ENCODE assay signal across 10 cellular contexts in the genomic region with DNA sequence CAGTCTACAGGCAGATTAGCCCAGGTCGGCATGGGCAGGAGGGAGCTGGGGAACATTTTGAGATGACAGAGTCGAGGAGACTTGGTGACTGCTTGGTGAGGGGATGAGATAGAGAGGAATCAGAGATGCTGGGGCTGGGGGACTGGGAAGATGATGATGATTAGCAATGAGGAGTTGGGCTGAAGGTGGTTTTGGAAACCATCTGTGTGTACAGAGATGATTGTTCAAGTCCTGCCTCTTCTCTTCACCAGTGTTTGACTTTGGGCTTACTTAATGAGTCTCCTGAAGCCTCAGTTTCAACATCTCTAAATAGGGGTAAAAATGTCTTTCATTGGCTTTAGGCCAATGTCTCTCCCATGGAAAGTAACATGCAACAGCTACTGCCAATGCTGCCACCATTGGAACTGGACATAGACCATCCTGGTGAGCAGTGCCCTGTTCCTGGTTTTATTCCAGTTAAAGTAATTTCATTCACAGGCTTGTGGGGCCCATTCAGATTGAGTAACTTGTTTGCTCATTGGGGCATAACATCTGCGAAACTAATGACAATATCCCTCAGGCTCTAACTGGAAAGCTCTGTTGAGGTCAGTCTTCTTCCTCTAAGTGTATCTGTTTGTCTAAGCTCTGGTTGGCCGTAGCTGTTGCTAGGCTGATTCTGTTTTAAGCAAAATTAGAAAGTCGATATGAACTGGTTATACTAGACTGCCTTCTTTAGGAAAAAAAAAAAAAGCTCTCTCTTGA.
DNase-seq lines count a peak whose midpoint lies in the region; ATAC-seq and TF ChIP-seq lines count a peak whose summit lies in the region.
"Had no signal": no experiment of that assay in that cellular context is flagged by ENCODE, and none has a peak within 500 bp of the region (broad histone marks: within the 10 kb centered on the region; RNA-seq: fewer than 3 reads in every experiment).

No MANE protein-coding gene starts in this region.

- peaks cover 0 to 8% of the 10 kb centered on the region in 2 donors for H3K36me3 ChIP-seq in muscle layer of duodenum (ENCODE audit: control insufficient read depth in 1 of 2, insufficient read depth in 2 of 2, low read length in 2 of 2)

- ATAC-seq in HG03139 (IDR thresholded peaks at IDR 0.05; ENCODE audit: unreplicated experiment), result no peak
- ATAC-seq in naive thymus-derived CD8-positive, alpha-beta T cell, result no peak
- ATAC-seq: GM12878 had no signal

- no peaks in the 10 kb centered on the region for H3K27me3 ChIP-seq in muscle layer of duodenum (ENCODE audit: low read depth, low read length)

- DNase-seq in AG20443 (ENCODE audit: low spot score), result peak; percentile 62
- peak; percentile 13 for DNase-seq in NCI-H1092 treated with DMSO at 0.1 percent for 48 hours (lab: John Stamatoyannopoulos, UW)
- DNase-seq in coronary artery (ENCODE audit: low spot score), result no peak
- no peak for DNase-seq in GM10266 (ENCODE audit: extremely low spot score)
- DNase-seq in T-helper 1 cell, result no peak
- DNase-seq in naive thymus-derived CD8-positive, alpha-beta T cell, result no peak
- DNase-seq: activated B cell treated with CpG ODN at 0.5 μM for 24 hours had no signal

- H3K9me3 ChIP-seq in muscle layer of duodenum (ENCODE audit: control insufficient read depth in 1 of 2, low read length in 2 of 2), result no peaks in the 10 kb centered on the region

- H3K9me3 Mint-ChIP-seq in naive thymus-derived CD8-positive, alpha-beta T cell, result no peaks in the 10 kb centered on the region
- H3K9me3 Mint-ChIP-seq: activated B cell treated with CpG ODN at 0.5 μM for 24 hours had no signal

- H3K4me3 Mint-ChIP-seq in naive thymus-derived CD8-positive, alpha-beta T cell, result no peak overlapping the region
- H3K4me3 Mint-ChIP-seq: activated B cell treated with CpG ODN at 0.5 μM for 24 hours had no signal

- H3K27ac Mint-ChIP-seq in naive thymus-derived CD8-positive, alpha-beta T cell, result peak overlapping the region in 3 of 10 donors; percentile 16 to 60 (median 41)
- H3K27ac Mint-ChIP-seq: activated B cell treated with CpG ODN at 0.5 μM for 24 hours had no signal

- H3K4me1 Mint-ChIP-seq in naive thymus-derived CD8-positive, alpha-beta T cell, result peaks cover 14 to 45% (median 40%) of the 10 kb centered on the region in 4 donors

- POLR2A ChIA-PET in naive thymus-derived CD8-positive, alpha-beta T cell (lab: Charles Lee), result no interaction called here

- H3K36me3 Mint-ChIP-seq in naive thymus-derived CD8-positive, alpha-beta T cell, result no peaks in the 10 kb centered on the region

- H3K4me1 ChIP-seq in muscle layer of duodenum (ENCODE audit: control insufficient read depth in 1 of 2, insufficient read depth in 2 of 2, low read length in 2 of 2), result peaks cover 35 to 42% of the 10 kb centered on the region in 2 donors

- no peak for TF ChIP-seq CTCF in coronary artery (IDR thresholded peaks at IDR 0.05)
- TF ChIP-seq CTCF in GM10266 (IDR thresholded peaks at IDR 0.05; ENCODE audit: control insufficient read depth, insufficient read depth, low read depth, missing control alignments), result no peak

- H3K27ac ChIP-seq in coronary artery, result peak overlapping the region; percentile 77 to 93
- H3K27ac ChIP-seq in muscle layer of duodenum (ENCODE audit: low read length), result peak overlapping the region; percentile 91

- H3K4me3 ChIP-seq in coronary artery (peak overlapping the region; percentile 16), muscle layer of duodenum (ENCODE audit: low read depth in 1 of 2, low read length in 2 of 2) (peak overlapping the region in 1 of 2 donors; percentile 6)
- H3K4me3 ChIP-seq: GM12878 had no signal

- H3K27me3 Mint-ChIP-seq in naive thymus-derived CD8-positive, alpha-beta T cell, result no peaks in the 10 kb centered on the region
- H3K27me3 Mint-ChIP-seq: activated B cell treated with CpG ODN at 0.5 μM for 24 hours had no signal

Comparison
In these comparisons a context has a peak if more than half of its experiments do, and no peak if none do; other contexts are left out.
1. DNase-seq: peak in AG20443 (single experiment) and NCI-H1092 treated with DMSO at 0.1 percent for 48 hours (single experiment); none in coronary artery (single experiment), GM10266 (single experiment), T-helper 1 cell (0 of 5) and naive thymus-derived CD8-positive, alpha-beta T cell (0 of 10).